ENCODE assay signal across 1 cellular context in genomic region chr13:112715715-112716460, GRCh38.
A peak's percentile ranks its signal among the peaks of the same experiment; 100 is the strongest.
TF ChIP-seq lines count a peak whose summit lies in the region.

No MANE protein-coding gene starts in this region.

TF ChIP-seq in GM12878, 131 proteins besides CTCF, POLR2A, EP300 and RAD21:
- no peak for TF ChIP-seq SMAD1 (IDR thresholded peaks at IDR 0.05; ENCODE audit: low read depth, partially characterized antibody)
- peak; percentile 60; the same call in 1 of the 2 replicates for TF ChIP-seq SPI1 (IDR thresholded peaks at IDR 0.05; ENCODE audit: borderline replicate concordance, insufficient read depth, low read depth, low read length)
- peak in 1 of 2 experiments; percentile 21; a peak in 1 of 4 replicates for TF ChIP-seq BHLHE40 (IDR thresholded peaks at IDR 0.05; ENCODE audit: borderline replicate concordance in 1 of 2, low read depth in 2 of 2, low read length in 1 of 2)
- no peak for TF ChIP-seq ZSCAN29 (IDR thresholded peaks at IDR 0.05)
- 0 out of 4 replicates have a peak, but pooled peaks of 1 of the 2 experiments have one; percentile 19 for TF ChIP-seq IKZF2 (IDR thresholded peaks at IDR 0.05)
- TF ChIP-seq MEF2B (IDR thresholded peaks at IDR 0.05; ENCODE audit: partially characterized antibody, poor library complexity, severe bottlenecking): peak; percentile 70
- TF ChIP-seq NFXL1 (IDR thresholded peaks at IDR 0.05; ENCODE audit: borderline replicate concordance): no peak
- no peak for TF ChIP-seq ESRRA (IDR thresholded peaks at IDR 0.05; ENCODE audit: low read length)
- no peak for TF ChIP-seq KAT2A (conservative IDR thresholded peaks at IDR 0.05; ENCODE audit: control insufficient read depth, low read depth, low read length)
- TF ChIP-seq ZBED1 (IDR thresholded peaks at IDR 0.05; ENCODE audit: borderline replicate concordance): no peak
